In genomic region chr20:58891076-58891685, GRCh38 we compare ENCODE assay signal across 8 cellular contexts. TPM values are rescaled to one million over a fixed set of nuclear protein-coding genes. Genes with fewer than 3 reads are reported as not detected.
DNase-seq lines count a peak whose midpoint lies in the region; ATAC-seq and TF ChIP-seq lines count a peak whose summit lies in the region.

No MANE protein-coding gene starts in this region.

- peaks cover 20% of the 10 kb centered on the region for H3K9me3 Mint-ChIP-seq in glutamatergic neuron (ENCODE audit: unreplicated experiment)

- H3K36me3 Mint-ChIP-seq in glutamatergic neuron (ENCODE audit: unreplicated experiment), result no peaks in the 10 kb centered on the region

- H3K4me3 Mint-ChIP-seq in glutamatergic neuron (ENCODE audit: unreplicated experiment), result no peak overlapping the region

- peaks cover 4% of the 10 kb centered on the region; the same call in 1 of the 2 replicates for H3K36me3 ChIP-seq in GM06990 (ENCODE audit: control insufficient read depth, insufficient read depth, low read length)
- H3K36me3 ChIP-seq in mucosa of stomach (ENCODE audit: control insufficient read depth, insufficient read depth, low read length), result no peaks in the 10 kb centered on the region

- H3K27ac ChIP-seq in epithelial cell of prostate, result peak overlapping the region; percentile 81

- H3K9ac ChIP-seq in mucosa of stomach (ENCODE audit: low read length), result peak overlapping the region; percentile 82

- H3K9me3 ChIP-seq in mucosa of stomach (ENCODE audit: control insufficient read depth, low read length), result no peaks in the 10 kb centered on the region

- H3K27me3 ChIP-seq in GM06990 (replicated peaks; ENCODE audit: control insufficient read depth, insufficient read depth, low read length) (no peaks in the 10 kb centered on the region), mucosa of stomach (ENCODE audit: control insufficient read depth, insufficient read depth, low read length) (no peaks in the 10 kb centered on the region)

- peak; percentile 29 for ATAC-seq in HG02642 (IDR thresholded peaks at IDR 0.05; ENCODE audit: poor library complexity, unreplicated experiment)

- H3K27me3 Mint-ChIP-seq in glutamatergic neuron (ENCODE audit: unreplicated experiment), result peaks cover 21% of the 10 kb centered on the region

- peaks cover 17% of the 10 kb centered on the region for H3K4me1 ChIP-seq in mucosa of stomach (ENCODE audit: control insufficient read depth, insufficient read depth, low read length)

- H3K27ac Mint-ChIP-seq in glutamatergic neuron (ENCODE audit: unreplicated experiment), result no peak overlapping the region

- peaks cover 26% of the 10 kb centered on the region for H3K4me1 Mint-ChIP-seq in glutamatergic neuron (ENCODE audit: low read depth, unreplicated experiment)

- no peak for TF ChIP-seq CTCF in GM06990 (IDR thresholded peaks at IDR 0.05; ENCODE audit: insufficient read depth, low read length, poor library complexity, severe bottlenecking)
- no peak for TF ChIP-seq CTCF in glutamatergic neuron (IDR thresholded peaks at IDR 0.05; ENCODE audit: partially characterized antibody, unreplicated experiment)

- peak overlapping the region; percentile 70 for H3K4me3 ChIP-seq in GM06990 (replicated peaks; ENCODE audit: low read depth, low read length)
- H3K4me3 ChIP-seq in mucosa of stomach (ENCODE audit: low read length), result no peak overlapping the region

- DNase-seq in GM06990 (ENCODE audit: extremely low read depth, insufficient read length) (peak; percentile 82), NCI-H82 (lab: John Stamatoyannopoulos, UW) (peak; percentile 94), epithelial cell of prostate (ENCODE audit: low read depth, low spot score) (no peak), glutamatergic neuron (no peak)
- peak; percentile 79 for DNase-seq in activated CD8-positive, alpha-beta memory T cell treated with anti-CD3 and anti-CD28 coated beads, Interleukin-2, amount 50 U/mL, for 48 hours
- DNase-seq in stimulated activated CD8-positive, alpha-beta memory T cell treated with anti-CD3 and anti-CD28 coated beads, Interleukin-7, amount 100 ng/mL, for 4 hours (ENCODE audit: low read depth in 2 of 2), result peak; percentile 35 to 80

RNA-seq across cellular contexts. Expression of gene GNAS, which starts 38.7 kb away (rescaled TPM):
- total RNA-seq in glutamatergic neuron (ENCODE audit: unreplicated experiment), result 1,989 TPM

RNA-seq across cellular contexts. Expression of gene GNAS-AS1, which starts 40.5 kb away (rescaled TPM):
- total RNA-seq in glutamatergic neuron (ENCODE audit: unreplicated experiment), result 11.7 TPM

Comparison
In these comparisons a context has a peak if more than half of its experiments do, and no peak if none do; other contexts are left out.
1. DNase-seq: peak in GM06990 (single experiment), NCI-H82 (single experiment), activated CD8-positive, alpha-beta memory T cell treated with anti-CD3 and anti-CD28 coated beads, Interleukin-2, amount 50 U/mL, for 48 hours (single experiment) and stimulated activated CD8-positive, alpha-beta memory T cell treated with anti-CD3 and anti-CD28 coated beads, Interleukin-7, amount 100 ng/mL, for 4 hours (2 of 2); none in epithelial cell of prostate (single experiment) and glutamatergic neuron (single experiment).